10 cellular contexts compared by ENCODE assay signal in genomic region chr7:31027161-31027965, GRCh38. TPM values are rescaled to one million over a fixed set of nuclear protein-coding genes. Genes with fewer than 3 reads are reported as not detected.
DNase-seq lines count a peak whose midpoint lies in the region; ATAC-seq lines count a peak whose summit lies in the region.
"Had no signal": no experiment of that assay in that cellular context is flagged by ENCODE, and none has a peak within 500 bp of the region (broad histone marks: within the 10 kb centered on the region; RNA-seq: fewer than 3 reads in every experiment).

No MANE protein-coding gene starts in this region.

- no peak overlapping the region for H4K91ac ChIP-seq in mesenchymal stem cell (ENCODE audit: low read length)

- H3K27me3 ChIP-seq in mesenchymal stem cell (ENCODE audit: control insufficient read depth in 1 of 2, insufficient read depth in 1 of 2, low read length in 2 of 2) (peaks cover 5 to 38% of the 10 kb centered on the region in 2 experiments), Karpas-422 (ENCODE audit: low read length) (no peaks in the 10 kb centered on the region)

- H2AK5ac ChIP-seq in mesenchymal stem cell (ENCODE audit: low read length, severe bottlenecking), result no peak overlapping the region

- H3K27ac ChIP-seq in mesenchymal stem cell (ENCODE audit: low read length, poor library complexity, severe bottlenecking) (no peak overlapping the region), Karpas-422 (ENCODE audit: low read length) (no peak overlapping the region)

- H3K23ac ChIP-seq in mesenchymal stem cell (ENCODE audit: low read length in 2 of 2), result no peak overlapping the region

- H3K9ac ChIP-seq in mesenchymal stem cell (ENCODE audit: low read length) (peak overlapping the region; percentile 43), Karpas-422 (ENCODE audit: low read length) (no peak overlapping the region)

- no peak overlapping the region for H3K4ac ChIP-seq in mesenchymal stem cell (ENCODE audit: low read depth in 1 of 2, low read length in 2 of 2)

- DNase-seq in Ammon's horn (ENCODE audit: low spot score) (peak; percentile 75), cerebellum (ENCODE audit: low spot score) (peak; percentile 35), mesenchymal stem cell (peak; percentile 53), Karpas-422 (no peak)
- DNase-seq in stimulated activated CD4-positive, alpha-beta T cell treated with anti-CD3 and anti-CD28 coated beads, Interleukin-4, amount 100 ng/mL, for 24 hours, result no peak
- DNase-seq: CD8-positive, alpha-beta memory T cell had no signal

- 17% methylated on average over 20 of the region's 20 CpGs for WGBS in mesenchymal stem cell

- ATAC-seq in HG02840 (IDR thresholded peaks at IDR 0.05; ENCODE audit: low FRiP score, unreplicated experiment) (peak; percentile 65), GM21723 (IDR thresholded peaks at IDR 0.05; ENCODE audit: unreplicated experiment) (no peak), HG02970 (IDR thresholded peaks at IDR 0.05; ENCODE audit: low FRiP score, unreplicated experiment) (no peak)
- ATAC-seq: HCT116 had no signal

- peak overlapping the region in 1 of 2 experiments; percentile 25 for H3K18ac ChIP-seq in mesenchymal stem cell (ENCODE audit: low read depth in 1 of 2, low read length in 2 of 2)

- H3K9me3 ChIP-seq in mesenchymal stem cell (ENCODE audit: control insufficient read depth, low read length) (no peaks in the 10 kb centered on the region), Karpas-422 (ENCODE audit: low read length) (no peaks in the 10 kb centered on the region)

- no peaks in the 10 kb centered on the region for H3K9me2 ChIP-seq in Karpas-422 (replicated peaks; ENCODE audit: insufficient read depth, low read length)

- H3K4me3 ChIP-seq in mesenchymal stem cell (ENCODE audit: insufficient read depth in 1 of 2, low read depth in 1 of 2, low read length in 2 of 2) (no peak overlapping the region), Karpas-422 (ENCODE audit: low read length) (no peak overlapping the region)

- no peaks in the 10 kb centered on the region for H3K79me1 ChIP-seq in mesenchymal stem cell (replicated peaks; ENCODE audit: low read length, poor library complexity, severe bottlenecking)

- no peak overlapping the region for H2BK5ac ChIP-seq in mesenchymal stem cell (ENCODE audit: low read depth, low read length, poor library complexity, severe bottlenecking)

- H4K8ac ChIP-seq in mesenchymal stem cell (ENCODE audit: low read length), result peak overlapping the region; percentile 58

- H3K4me1 ChIP-seq in mesenchymal stem cell (ENCODE audit: control insufficient read depth, insufficient read depth, low read depth, low read length), result peaks cover 2% of the 10 kb centered on the region
- H3K4me1 ChIP-seq in Karpas-422 (ENCODE audit: low read length), result peaks cover 30% of the 10 kb centered on the region

- no peak overlapping the region for H2BK12ac ChIP-seq in mesenchymal stem cell (ENCODE audit: low read length in 2 of 2)

- H3K4me2 ChIP-seq in mesenchymal stem cell (ENCODE audit: low read length, poor library complexity, severe bottlenecking), result peak overlapping the region; percentile 5
- no peak overlapping the region for H3K4me2 ChIP-seq in Karpas-422 (ENCODE audit: low read depth, low read length, poor library complexity, severe bottlenecking)

- no peak overlapping the region for H3K14ac ChIP-seq in mesenchymal stem cell (ENCODE audit: low read length in 2 of 2)

- no peaks in the 10 kb centered on the region for H4K20me1 ChIP-seq in Karpas-422 (ENCODE audit: insufficient read depth, low read depth, low read length)

- H3K36me3 ChIP-seq in mesenchymal stem cell (ENCODE audit: control insufficient read depth in 1 of 2, insufficient read depth in 2 of 2, low read depth in 1 of 2, low read length in 2 of 2), result no peaks in the 10 kb centered on the region
- H3K36me3 ChIP-seq in Karpas-422 (ENCODE audit: insufficient read depth, low read length), result no peaks in the 10 kb centered on the region

- no peak overlapping the region for H2BK15ac ChIP-seq in mesenchymal stem cell (ENCODE audit: low read depth, poor library complexity, severe bottlenecking)

- H2AFZ ChIP-seq in mesenchymal stem cell (ENCODE audit: low read depth, low read length), result no peak overlapping the region
- H2AFZ ChIP-seq in Karpas-422 (ENCODE audit: low read length), result no peak overlapping the region

- no peak overlapping the region for H2BK120ac ChIP-seq in mesenchymal stem cell (ENCODE audit: low read depth, low read length)

- H3K79me2 ChIP-seq in Karpas-422 (ENCODE audit: low read length), result no peaks in the 10 kb centered on the region

RNA-seq across cellular contexts. Expression of gene ADCYAP1R1, which starts 24.7 kb away (rescaled TPM):
- 56.7 TPM for total RNA-seq in cerebellum
- not detected for polyA plus RNA-seq in mesenchymal stem cell (2013, experiment 1 of 2)
- polyA plus RNA-seq in mesenchymal stem cell (2013, experiment 2 of 2), result 0.01 TPM
- 0.25 and 0.52 TPM in 2 replicates for total RNA-seq in Karpas-422 (2014; rRNA removed; shearing (Covaris generic); ENCODE audit: low replicate concordance)
- total RNA-seq: CD8-positive, alpha-beta memory T cell had no signal
- polyA plus RNA-seq: CD8-positive, alpha-beta memory T cell had no signal

Comparison
In these comparisons a context has a peak if more than half of its experiments do, and no peak if none do; other contexts are left out.
1. DNase-seq: peak in Ammon's horn (single experiment), cerebellum (single experiment) and mesenchymal stem cell (single experiment); none in stimulated activated CD4-positive, alpha-beta T cell treated with anti-CD3 and anti-CD28 coated beads, Interleukin-4, amount 100 ng/mL, for 24 hours (single experiment) and Karpas-422 (single experiment).
2. RNA of gene ADCYAP1R1, which starts 24.7 kb away (total RNA-seq): 56.7 TPM in cerebellum (single experiment); 0.25 to 0.52 TPM in Karpas-422; every median in the first group is over 10 times any median in the second.